ENCODE assay signal across 1 cellular context in the genomic region with DNA sequence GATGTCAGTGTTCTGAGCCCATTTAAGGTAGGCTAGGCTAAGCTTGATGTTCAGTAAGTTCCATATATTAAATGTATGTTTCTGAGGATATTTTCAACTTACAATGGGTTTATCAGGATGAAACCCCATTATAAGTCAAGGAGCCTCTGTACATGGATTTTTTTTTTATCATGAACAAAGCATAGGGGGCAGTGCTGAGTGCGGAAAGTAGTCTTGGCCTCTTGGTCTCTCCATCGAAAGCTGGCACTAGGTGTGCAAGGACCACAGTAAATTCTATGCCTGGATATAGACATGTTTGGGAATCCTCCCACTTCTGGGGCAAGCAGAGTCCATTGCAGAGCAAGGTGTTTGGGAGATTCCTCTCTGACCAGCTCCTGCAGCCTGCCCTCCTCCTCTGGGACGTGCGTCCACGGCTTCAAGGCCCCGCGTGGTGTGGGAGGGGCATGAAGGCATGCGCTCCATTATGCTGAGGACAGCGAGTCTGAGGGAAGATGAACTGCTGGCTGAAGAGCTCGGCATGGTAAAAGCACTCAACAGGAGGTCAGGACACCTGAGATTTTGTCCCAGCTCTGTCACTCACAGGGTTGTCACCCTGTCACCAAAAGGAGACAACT.
TF ChIP-seq lines count a peak whose summit lies in the region.

No MANE protein-coding gene starts in this region.

TF ChIP-seq in HCT116, 20 proteins besides CTCF, POLR2A, EP300 and RAD21:
- TF ChIP-seq, protein P1, sequence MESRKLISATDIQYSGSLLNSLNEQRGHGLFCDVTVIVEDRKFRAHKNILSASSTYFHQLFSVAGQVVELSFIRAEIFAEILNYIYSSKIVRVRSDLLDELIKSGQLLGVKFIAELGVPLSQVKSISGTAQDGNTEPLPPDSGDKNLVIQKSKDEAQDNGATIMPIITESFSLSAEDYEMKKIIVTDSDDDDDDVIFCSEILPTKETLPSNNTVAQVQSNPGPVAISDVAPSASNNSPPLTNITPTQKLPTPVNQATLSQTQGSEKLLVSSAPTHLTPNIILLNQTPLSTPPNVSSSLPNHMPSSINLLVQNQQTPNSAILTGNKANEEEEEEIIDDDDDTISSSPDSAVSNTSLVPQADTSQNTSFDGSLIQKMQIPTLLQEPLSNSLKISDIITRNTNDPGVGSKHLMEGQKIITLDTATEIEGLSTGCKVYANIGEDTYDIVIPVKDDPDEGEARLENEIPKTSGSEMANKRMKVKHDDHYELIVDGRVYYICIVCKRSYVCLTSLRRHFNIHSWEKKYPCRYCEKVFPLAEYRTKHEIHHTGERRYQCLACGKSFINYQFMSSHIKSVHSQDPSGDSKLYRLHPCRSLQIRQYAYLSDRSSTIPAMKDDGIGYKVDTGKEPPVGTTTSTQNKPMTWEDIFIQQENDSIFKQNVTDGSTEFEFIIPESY (IDR thresholded peaks at IDR 0.05; ENCODE audit: extremely low read depth, insufficient replicate concordance, low read length), result no peak
- TF ChIP-seq ATF3 (IDR thresholded peaks at IDR 0.05) (no peak), POLR2AphosphoS5 (IDR thresholded peaks at IDR 0.05; ENCODE audit: low read depth, low read length) (no peak), EZH2 (IDR thresholded peaks at IDR 0.05) (no peak), YY1 (IDR thresholded peaks at IDR 0.05; ENCODE audit: extremely low read depth, insufficient replicate concordance, low read depth, low read length) (no peak), CBX3 (IDR thresholded peaks at IDR 0.05; ENCODE audit: low read depth) (no peak), ZFX (IDR thresholded peaks at IDR 0.05) (no peak), SP1 (IDR thresholded peaks at IDR 0.05; ENCODE audit: low read depth) (no peak), JUND (IDR thresholded peaks at IDR 0.05) (no peak), ELF1 (IDR thresholded peaks at IDR 0.05; ENCODE audit: borderline replicate concordance, low read depth) (no peak), EZH2phosphoT487 (IDR thresholded peaks at IDR 0.05; ENCODE audit: borderline replicate concordance) (no peak), TCF7L2 (IDR thresholded peaks at IDR 0.05; ENCODE audit: borderline replicate concordance, extremely low read depth, insufficient read depth, insufficient read length) (no peak), ZNF274 (IDR thresholded peaks at IDR 0.05; ENCODE audit: low read depth, low read length) (no peak), EGR1 (IDR thresholded peaks at IDR 0.05; ENCODE audit: low read depth) (no peak), FOSL1 (IDR thresholded peaks at IDR 0.05; ENCODE audit: low read depth) (no peak), CEBPB (IDR thresholded peaks at IDR 0.05; ENCODE audit: low read depth) (no peak)
- TF ChIP-seq, protein P2, sequence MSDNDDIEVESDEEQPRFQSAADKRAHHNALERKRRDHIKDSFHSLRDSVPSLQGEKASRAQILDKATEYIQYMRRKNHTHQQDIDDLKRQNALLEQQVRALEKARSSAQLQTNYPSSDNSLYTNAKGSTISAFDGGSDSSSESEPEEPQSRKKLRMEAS (IDR thresholded peaks at IDR 0.05), result no peak
- TF ChIP-seq, protein P3, sequence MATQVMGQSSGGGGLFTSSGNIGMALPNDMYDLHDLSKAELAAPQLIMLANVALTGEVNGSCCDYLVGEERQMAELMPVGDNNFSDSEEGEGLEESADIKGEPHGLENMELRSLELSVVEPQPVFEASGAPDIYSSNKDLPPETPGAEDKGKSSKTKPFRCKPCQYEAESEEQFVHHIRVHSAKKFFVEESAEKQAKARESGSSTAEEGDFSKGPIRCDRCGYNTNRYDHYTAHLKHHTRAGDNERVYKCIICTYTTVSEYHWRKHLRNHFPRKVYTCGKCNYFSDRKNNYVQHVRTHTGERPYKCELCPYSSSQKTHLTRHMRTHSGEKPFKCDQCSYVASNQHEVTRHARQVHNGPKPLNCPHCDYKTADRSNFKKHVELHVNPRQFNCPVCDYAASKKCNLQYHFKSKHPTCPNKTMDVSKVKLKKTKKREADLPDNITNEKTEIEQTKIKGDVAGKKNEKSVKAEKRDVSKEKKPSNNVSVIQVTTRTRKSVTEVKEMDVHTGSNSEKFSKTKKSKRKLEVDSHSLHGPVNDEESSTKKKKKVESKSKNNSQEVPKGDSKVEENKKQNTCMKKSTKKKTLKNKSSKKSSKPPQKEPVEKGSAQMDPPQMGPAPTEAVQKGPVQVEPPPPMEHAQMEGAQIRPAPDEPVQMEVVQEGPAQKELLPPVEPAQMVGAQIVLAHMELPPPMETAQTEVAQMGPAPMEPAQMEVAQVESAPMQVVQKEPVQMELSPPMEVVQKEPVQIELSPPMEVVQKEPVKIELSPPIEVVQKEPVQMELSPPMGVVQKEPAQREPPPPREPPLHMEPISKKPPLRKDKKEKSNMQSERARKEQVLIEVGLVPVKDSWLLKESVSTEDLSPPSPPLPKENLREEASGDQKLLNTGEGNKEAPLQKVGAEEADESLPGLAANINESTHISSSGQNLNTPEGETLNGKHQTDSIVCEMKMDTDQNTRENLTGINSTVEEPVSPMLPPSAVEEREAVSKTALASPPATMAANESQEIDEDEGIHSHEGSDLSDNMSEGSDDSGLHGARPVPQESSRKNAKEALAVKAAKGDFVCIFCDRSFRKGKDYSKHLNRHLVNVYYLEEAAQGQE (IDR thresholded peaks at IDR 0.05; ENCODE audit: low read depth), result no peak
